Comparison of ENCODE assay signal across 25 cellular contexts in genomic region chr1:88566615-88567387, GRCh38.
A peak's percentile ranks its signal among the peaks of the same experiment; 100 is the strongest.
DNase-seq lines count a peak whose midpoint lies in the region; ATAC-seq, FAIRE-seq and TF ChIP-seq lines count a peak whose summit lies in the region.
"Had no signal": no experiment of that assay in that cellular context is flagged by ENCODE, and none has a peak within 500 bp of the region (broad histone marks: within the 10 kb centered on the region; RNA-seq: fewer than 3 reads in every experiment).

No MANE protein-coding gene starts in this region.

- H3K4me1 Mint-ChIP-seq in WTC11: peaks cover 30% of the 10 kb centered on the region

- no peak for DNase-seq in D721Med (ENCODE audit: insufficient read length, low spot score)
- DNase-seq in WTC11 (ENCODE audit: low spot score): no peak
- no peak for DNase-seq in GM19240 (ENCODE audit: insufficient read length, low spot score)
- no peak for DNase-seq in NCI-H2107 treated with DMSO at 0.1 percent for 48 hours (lab: John Stamatoyannopoulos, UW; ENCODE audit: unreplicated experiment)
- no peak for DNase-seq in lower lobe of right lung
- DNase-seq: C1 segment of cervical spinal cord; CD8-positive, alpha-beta T cell; DMS53; GM23248; MG63; NCI-H1694 treated with DMSO at 0.1 percent for 48 hours; NCI-H2081; NCI-H2171; NCI-H226; NCI-H510A; NCI-H748 treated with DMSO at 0.1 percent for 48 hours; Right ventricle myocardium superior; T-helper 2 cell had no signal

- H3K9me3 ChIP-seq in HEK293 (ENCODE audit: control insufficient read depth, insufficient read depth, low read depth, low read length) (no peaks in the 10 kb centered on the region), iPS-20b (ENCODE audit: insufficient read depth, low read depth, low read length) (no peaks in the 10 kb centered on the region), lower lobe of right lung (no peaks in the 10 kb centered on the region)
- H3K9me3 ChIP-seq: MG63, SJSA1 had no signal

- no peak for TF ChIP-seq CTCF in D721Med (IDR thresholded peaks at IDR 0.05; ENCODE audit: insufficient read depth, missing control alignments)
- TF ChIP-seq CTCF in HEK293 (tag by site-specific recombination; IDR thresholded peaks at IDR 0.05): no peak
- no peak for TF ChIP-seq CTCF in WTC11 (IDR thresholded peaks at IDR 0.05)
- no peak for TF ChIP-seq CTCF in lower lobe of right lung (IDR thresholded peaks at IDR 0.05)

- no peaks in the 10 kb centered on the region for H3K36me3 Mint-ChIP-seq in WTC11
- H3K36me3 Mint-ChIP-seq: CD8-positive, alpha-beta T cell had no signal

- H3K27me3 ChIP-seq in iPS-20b (ENCODE audit: insufficient read depth, low read length) (no peaks in the 10 kb centered on the region), lower lobe of right lung (ENCODE audit: low read depth) (no peaks in the 10 kb centered on the region)

- peak overlapping the region; percentile 16; the same call in 1 of the 2 replicates for H3K9ac ChIP-seq in iPS-20b (ENCODE audit: low read depth, low read length)
- H3K9ac ChIP-seq: GM23248 had no signal

- intact Hi-C loops in lower lobe of right lung (cut with DNase I): no loop called here

- peak; percentile 75 for FAIRE-seq in D721Med (lab: Jason Lieb, UNC)
- FAIRE-seq: GM18507, HepG2 had no signal

- no peak overlapping the region for H3K27ac ChIP-seq in HEK293 (ENCODE audit: extremely low read depth, low read depth, low read length)
- H3K27ac ChIP-seq in iPS-20b (ENCODE audit: low read length): no peak overlapping the region
- H3K27ac ChIP-seq in lower lobe of right lung: no peak overlapping the region
- H3K27ac ChIP-seq: GM23248, PC-9, SJSA1 had no signal

- no peaks in the 10 kb centered on the region for H3K9me3 Mint-ChIP-seq in WTC11
- H3K9me3 Mint-ChIP-seq: CD8-positive, alpha-beta T cell had no signal

- no peak overlapping the region for H3K4me3 ChIP-seq in HEK293 (ENCODE audit: low read depth, low read length)
- H3K4me3 ChIP-seq in iPS-20b (ENCODE audit: low read length): 0 out of 2 replicates have a peak overlapping the region, but pooled peaks have one; percentile 4
- no peak overlapping the region for H3K4me3 ChIP-seq in lower lobe of right lung
- H3K4me3 ChIP-seq: GM23248, MG63, PC-9, SJSA1 had no signal

- POLR2A ChIA-PET in HEK293 (lab: Yijun Ruan, JAX) (no interaction called here), WTC11 (lab: Charles Lee) (no interaction called here)

- peak; percentile 70 for ATAC-seq in WTC11
- ATAC-seq in lower lobe of right lung: no peak
- ATAC-seq: CD8-positive, alpha-beta T cell; HCT116; HepG2 had no signal

- CTCF ChIA-PET in HEK293 (lab: Yijun Ruan, JAX) (no interaction called here), WTC11 (lab: Charles Lee) (no interaction called here)

- H3K36me3 ChIP-seq in HEK293 (ENCODE audit: control insufficient read depth in 2 of 2, insufficient read depth in 1 of 2, low read length in 2 of 2): no peaks in the 10 kb centered on the region
- no peaks in the 10 kb centered on the region for H3K36me3 ChIP-seq in iPS-20b (ENCODE audit: insufficient read depth, low read depth, low read length)
- no peaks in the 10 kb centered on the region for H3K36me3 ChIP-seq in lower lobe of right lung
- H3K36me3 ChIP-seq: MG63, SJSA1 had no signal

- no peaks in the 10 kb centered on the region for H3K27me3 Mint-ChIP-seq in WTC11 (ENCODE audit: low read depth)

- H3K4me1 ChIP-seq in HEK293 (ENCODE audit: control insufficient read depth, insufficient read depth, low read length) (no peaks in the 10 kb centered on the region), iPS-20b (ENCODE audit: insufficient read depth, low read length) (peaks cover 14% of the 10 kb centered on the region; the same call in 1 of the 2 replicates), lower lobe of right lung (no peaks in the 10 kb centered on the region)
- H3K4me1 ChIP-seq: SJSA1 had no signal

- no peak overlapping the region for H3K4me3 Mint-ChIP-seq in WTC11
- H3K4me3 Mint-ChIP-seq: CD8-positive, alpha-beta T cell had no signal

- H3K27ac Mint-ChIP-seq in WTC11: peak overlapping the region; percentile 78
- H3K27ac Mint-ChIP-seq: CD8-positive, alpha-beta T cell had no signal

TF ChIP-seq in HEK293, 187 proteins besides CTCF, POLR2A, EP300 and RAD21:
- no peak for TF ChIP-seq ZNF416 (tag by site-specific recombination; IDR thresholded peaks at IDR 0.05)
- TF ChIP-seq ZNF664 (tag by site-specific recombination; IDR thresholded peaks at IDR 0.05): no peak
- peak; percentile 57 for TF ChIP-seq SP7 (tag by site-specific recombination; IDR thresholded peaks at IDR 0.05)
- no peak for TF ChIP-seq ZNF785 (tag by site-specific recombination; IDR thresholded peaks at IDR 0.05)
- TF ChIP-seq ZNF423 (tag by site-specific recombination; IDR thresholded peaks at IDR 0.05): no peak
- TF ChIP-seq ZNF211 (tag by site-specific recombination; IDR thresholded peaks at IDR 0.05; ENCODE audit: low read depth): no peak
- no peak for TF ChIP-seq SP2 (tag by site-specific recombination; IDR thresholded peaks at IDR 0.05)
- no peak for TF ChIP-seq AEBP2 (tag by site-specific recombination; IDR thresholded peaks at IDR 0.05; ENCODE audit: borderline replicate concordance)

TF ChIP-seq in WTC11, 78 proteins besides CTCF, POLR2A, EP300 and RAD21 (continues in another document):
- no peak for TF ChIP-seq ZNF416 (CRISPR knock-in tag; IDR thresholded peaks at IDR 0.05)
- TF ChIP-seq SP1 (CRISPR knock-in tag; conservative IDR thresholded peaks at IDR 0.05): no peak
- TF ChIP-seq FOXK1 (CRISPR knock-in tag; IDR thresholded peaks at IDR 0.05): no peak
- TF ChIP-seq TCF7 (CRISPR knock-in tag; IDR thresholded peaks at IDR 0.05; ENCODE audit: low read depth): no peak
- no peak for TF ChIP-seq JAZF1 (CRISPR knock-in tag; IDR thresholded peaks at IDR 0.05)
- no peak for TF ChIP-seq GTF2I (CRISPR knock-in tag; conservative IDR thresholded peaks at IDR 0.05)
- TF ChIP-seq ZNF423 (CRISPR knock-in tag; IDR thresholded peaks at IDR 0.05): no peak
- no peak for TF ChIP-seq STAT6 (CRISPR knock-in tag; conservative IDR thresholded peaks at IDR 0.05; ENCODE audit: low read depth)
- TF ChIP-seq PRDM15 (CRISPR knock-in tag; IDR thresholded peaks at IDR 0.05): no peak
- TF ChIP-seq CREB1 (CRISPR knock-in tag; IDR thresholded peaks at IDR 0.05): no peak
- TF ChIP-seq NR3C1 (CRISPR knock-in tag; conservative IDR thresholded peaks at IDR 0.05; ENCODE audit: low read depth): no peak
